In genomic region chr14:72888202-72888601, GRCh38 we compare ENCODE assay signal across 27 cellular contexts. TPM values are rescaled to one million over a fixed set of nuclear protein-coding genes. Genes with fewer than 3 reads are reported as not detected.
A peak's percentile ranks its signal among the peaks of the same experiment; 100 is the strongest.
DNase-seq lines count a peak whose midpoint lies in the region; ATAC-seq and TF ChIP-seq lines count a peak whose summit lies in the region.
"Had no signal": no experiment of that assay in that cellular context is flagged by ENCODE, and none has a peak within 500 bp of the region (broad histone marks: within the 10 kb centered on the region; RNA-seq: fewer than 3 reads in every experiment).

No MANE protein-coding gene starts in this region.

- no peak overlapping the region for H3K9ac ChIP-seq in BLaER1 treated with 17β-estradiol and CSF1 and Interleukin-3, amounts not matched to agents 10 nM and 100 nM
- H3K9ac ChIP-seq in H9 (ENCODE audit: extremely low read depth, insufficient read length, low read length), result no peak overlapping the region

- H3K36me3 ChIP-seq in BLaER1 treated with 17β-estradiol and CSF1 and Interleukin-3, amounts not matched to agents 10 nM and 100 nM, result no peaks in the 10 kb centered on the region
- H3K36me3 ChIP-seq: vagina had no signal

- H3K4me3 ChIP-seq in BLaER1 treated with 17β-estradiol and CSF1 and Interleukin-3, amounts not matched to agents 10 nM and 100 nM, result no peak overlapping the region
- H3K4me3 ChIP-seq: dorsolateral prefrontal cortex, K562, PC-9, vagina had no signal

- H3K79me1 ChIP-seq in H9 (ENCODE audit: insufficient read depth, low read depth, low read length, poor library complexity, severe bottlenecking), result no peaks in the 10 kb centered on the region

- H3T11ph ChIP-seq in H9 (ENCODE audit: low read length), result no peak overlapping the region

- no peak for ATAC-seq in activated T-cell treated with anti-CD3 and anti-CD28 coated beads, Interleukin-2, amount 50 U/mL, for 4 hours
- ATAC-seq: K562; stimulated activated naive CD8-positive, alpha-beta T cell treated with anti-CD3 and anti-CD28 coated beads, Interleukin-15, amount 100 ng/mL, for 72 hours had no signal

- H3K27ac Mint-ChIP-seq in H9, result peak overlapping the region in 1 of 3 experiments; percentile 45; a peak in 1 of 7 replicates
- H3K27ac Mint-ChIP-seq: activated T-cell treated with anti-CD3 and anti-CD28 coated beads, Interleukin-2, amount 50 U/mL, for 24 hours; CD4-positive, alpha-beta T cell; stimulated activated naive CD8-positive, alpha-beta T cell treated with anti-CD3 and anti-CD28 coated beads, Interleukin-15, amount 100 ng/mL, for 72 hours had no signal

- no peak overlapping the region for H4K8ac ChIP-seq in H9 (replicated peaks; ENCODE audit: insufficient read length, low read depth, low read length)

- H3K14ac ChIP-seq in H9 (ENCODE audit: insufficient read depth, low read length), result no peak overlapping the region

- no peak overlapping the region; a peak in 1 of 5 replicates for H3K4me3 Mint-ChIP-seq in H9
- H3K4me3 Mint-ChIP-seq in activated T-cell treated with anti-CD3 and anti-CD28 coated beads, Interleukin-2, amount 50 U/mL, for 4 hours, result no peak overlapping the region
- H3K4me3 Mint-ChIP-seq: activated T-cell treated with anti-CD3 and anti-CD28 coated beads, Interleukin-2, amount 50 U/mL, for 24 hours; CD4-positive, alpha-beta T cell; stimulated activated naive CD8-positive, alpha-beta T cell treated with anti-CD3 and anti-CD28 coated beads, Interleukin-15, amount 100 ng/mL, for 72 hours had no signal

- H4K5ac ChIP-seq in H9 (ENCODE audit: insufficient read length, low read depth, low read length), result no peak overlapping the region

- H3K9me3 ChIP-seq in BLaER1 treated with 17β-estradiol and CSF1 and Interleukin-3, amounts not matched to agents 10 nM and 100 nM (replicated peaks in 1 of 11), result no peaks in the 10 kb centered on the region
- H3K9me3 ChIP-seq in H9 (ENCODE audit: control insufficient read depth, low read depth, low read length), result peaks cover 6% of the 10 kb centered on the region
- H3K9me3 ChIP-seq: vagina had no signal

- no peak overlapping the region for H3K27ac ChIP-seq in BLaER1 treated with 17β-estradiol and CSF1 and Interleukin-3, amounts not matched to agents 10 nM and 100 nM
- no peak overlapping the region for H3K27ac ChIP-seq in H9 (ENCODE audit: insufficient read length, low read depth, low read length)
- H3K27ac ChIP-seq: dorsolateral prefrontal cortex, PC-9, vagina had no signal

- H3K4me1 ChIP-seq in BLaER1 treated with 17β-estradiol and CSF1 and Interleukin-3, amounts not matched to agents 10 nM and 100 nM, result peaks cover 13 to 39% (median 28%) of the 10 kb centered on the region in 10 experiments
- peaks cover 17% of the 10 kb centered on the region for H3K4me1 ChIP-seq in H9 (ENCODE audit: insufficient read depth, low read length)

- H3K4ac ChIP-seq in H9 (ENCODE audit: low read depth, low read length), result no peak overlapping the region

- no peaks in the 10 kb centered on the region for H3K79me2 ChIP-seq in H9 (ENCODE audit: insufficient read depth, low read length)

- no peak for DNase-seq in H9
- DNase-seq in NCI-H526 treated with DMSO at 0.1 percent for 48 hours (lab: John Stamatoyannopoulos, UW), result peak; percentile 65
- peak; percentile 95 for DNase-seq in left kidney (ENCODE audit: low read depth, low spot score)
- DNase-seq in stimulated activated CD4-positive, alpha-beta T cell treated with anti-CD3 and anti-CD28 coated beads, Interleukin-4, amount 100 ng/mL, for 1 hour, result no peak
- no peak for DNase-seq in activated T-cell treated with anti-CD3 and anti-CD28 coated beads, Interleukin-2, amount 50 U/mL, for 4 hours
- DNase-seq in NCI-H128 (lab: John Stamatoyannopoulos, UW; ENCODE audit: unreplicated experiment), result no peak
- DNase-seq in AG08395 (ENCODE audit: low spot score), result no peak
- DNase-seq: activated CD4-positive, alpha-beta T cell treated with anti-CD3 and anti-CD28 coated beads for 48 hours; activated CD8-positive, alpha-beta memory T cell treated with anti-CD3 and anti-CD28 coated beads for 24 hours; activated gamma-delta T cell treated with Interleukin-2 at 50 U/mL for 16 hours; activated T-cell treated with anti-CD3 and anti-CD28 coated beads, Interleukin-2, amount 50 U/mL, for 24 hours; CD4-positive, alpha-beta T cell; cerebellar nuclear complex; dorsolateral prefrontal cortex; islet precursor cell; NCI-H1436; NCI-H2107; NCI-H510A; NK-92 treated with Interleukin-12 subunit alpha and Interleukin-12 subunit beta, amount 100 ng/mL, for 24 hours; PC-9; posterior cingulate gyrus; SHP77; stimulated activated naive CD8-positive, alpha-beta T cell treated with anti-CD3 and anti-CD28 coated beads, Interleukin-15, amount 100 ng/mL, for 72 hours had no signal

- H2AFZ ChIP-seq in H9 (ENCODE audit: low read length), result no peak overlapping the region
- H2AFZ ChIP-seq: PC-9 had no signal

- H3K27me3 Mint-ChIP-seq in H9 (ENCODE audit: low read depth), result peaks cover 47% of the 10 kb centered on the region
- peaks cover 31% of the 10 kb centered on the region for H3K27me3 Mint-ChIP-seq in activated T-cell treated with anti-CD3 and anti-CD28 coated beads, Interleukin-2, amount 50 U/mL, for 4 hours (ENCODE audit: low read depth)

- H4K20me1 ChIP-seq in BLaER1 treated with 17β-estradiol and CSF1 and Interleukin-3, amounts not matched to agents 10 nM and 100 nM, result peaks cover 0 to 23% (median 14%) of the 10 kb centered on the region in 11 experiments; a peak in 15 of 22 replicates
- H4K20me1 ChIP-seq in H9 (ENCODE audit: control insufficient read depth, insufficient read depth, insufficient read length), result no peaks in the 10 kb centered on the region

- H2BK12ac ChIP-seq in H9 (ENCODE audit: insufficient read length, low read depth, low read length), result peak overlapping the region; percentile 72

- peaks cover 55 to 61% of the 10 kb centered on the region in 2 experiments for H3K4me1 Mint-ChIP-seq in H9
- H3K4me1 Mint-ChIP-seq in activated T-cell treated with anti-CD3 and anti-CD28 coated beads, Interleukin-2, amount 50 U/mL, for 4 hours (ENCODE audit: low read depth), result peaks cover 13% of the 10 kb centered on the region

- H3K9me3 Mint-ChIP-seq in H9, result peaks cover 8 to 9% of the 10 kb centered on the region in 2 experiments
- no peaks in the 10 kb centered on the region for H3K9me3 Mint-ChIP-seq in activated T-cell treated with anti-CD3 and anti-CD28 coated beads, Interleukin-2, amount 50 U/mL, for 4 hours
- H3K9me3 Mint-ChIP-seq: activated T-cell treated with anti-CD3 and anti-CD28 coated beads, Interleukin-2, amount 50 U/mL, for 24 hours; CD4-positive, alpha-beta T cell had no signal

- H3K36me3 Mint-ChIP-seq in H9 (ENCODE audit: insufficient read depth in 1 of 3, low read depth in 3 of 3), result peaks cover 0 to 6% (median 3%) of the 10 kb centered on the region in 3 experiments; a peak in 3 of 7 replicates
- peaks cover 2% of the 10 kb centered on the region for H3K36me3 Mint-ChIP-seq in activated T-cell treated with anti-CD3 and anti-CD28 coated beads, Interleukin-2, amount 50 U/mL, for 4 hours (ENCODE audit: insufficient read depth)

- no peak overlapping the region for H2BK20ac ChIP-seq in H9 (ENCODE audit: low read depth, low read length, poor library complexity, severe bottlenecking)

- H2BK5ac ChIP-seq in H9 (ENCODE audit: insufficient read length, low read length), result no peak overlapping the region

- no peak overlapping the region for H3K56ac ChIP-seq in H9 (ENCODE audit: insufficient read length, low read depth, low read length)

- H3K4me2 ChIP-seq in BLaER1 treated with 17β-estradiol and CSF1 and Interleukin-3, amounts not matched to agents 10 nM and 100 nM, result peak overlapping the region in 10 of 11 experiments; percentile 11 to 51 (median 31); a peak in 19 of 22 replicates
- H3K4me2 ChIP-seq in H9 (ENCODE audit: insufficient read depth, insufficient read length, low read length), result no peak overlapping the region
- H3K4me2 ChIP-seq: PC-9 had no signal

- no peak overlapping the region for H4K91ac ChIP-seq in H9 (ENCODE audit: insufficient read length, low read depth, low read length)

- peaks cover 49 to 62% (median 53%) of the 10 kb centered on the region in 11 experiments for H3K27me3 ChIP-seq in BLaER1 treated with 17β-estradiol and CSF1 and Interleukin-3, amounts not matched to agents 10 nM and 100 nM
- peaks cover 28% of the 10 kb centered on the region for H3K27me3 ChIP-seq in H9 (ENCODE audit: insufficient read depth, low read length)
- H3K27me3 ChIP-seq: vagina had no signal

- no peak for TF ChIP-seq CTCF in H9 (conservative IDR thresholded peaks at IDR 0.05)

- peaks cover 13% of the 10 kb centered on the region for H3K23me2 ChIP-seq in H9 (ENCODE audit: insufficient read length, low read depth, low read length, poor library complexity, severe bottlenecking)

- no CpG with 5 or more reads among the region's 2 CpGs for WGBS in H9 (ENCODE audit: extremely low coverage, insufficient read length, low lambda C conversion rate)

- no peak overlapping the region for H2BK15ac ChIP-seq in H9 (ENCODE audit: low read depth, low read length)

- H2BK120ac ChIP-seq in H9 (ENCODE audit: low read depth, low read length, poor library complexity, severe bottlenecking), result no peak overlapping the region

- H2AK5ac ChIP-seq in H9 (ENCODE audit: insufficient read length, low read length), result no peak overlapping the region

- peak overlapping the region; percentile 62 for H3K18ac ChIP-seq in H9 (ENCODE audit: insufficient read length, low read depth, low read length)

- no peak overlapping the region for H3K23ac ChIP-seq in H9 (ENCODE audit: insufficient read length, low read depth, low read length)

RNA-seq across cellular contexts. Expression of gene DPF3, which starts 5.7 kb away (rescaled TPM):
- not detected in 2 replicates for total RNA-seq in H9 (2021)
- under 1 TPM; 0.48 to 0.95 (median 0.71) TPM for total RNA-seq in activated T-cell treated with anti-CD3 and anti-CD28 coated beads, Interleukin-2, amount 50 U/mL, for 4 hours
- total RNA-seq: G401, PC-9, vagina had no signal

RNA-seq across cellular contexts. Expression of gene DCAF4, which starts 38.1 kb away (rescaled TPM):
- total RNA-seq in H9 (2021), result 30.2 and 32.0 TPM in 2 replicates
- 10 to 100 TPM; 29.7 to 39.2 (median 34.0) TPM for total RNA-seq in activated T-cell treated with anti-CD3 and anti-CD28 coated beads, Interleukin-2, amount 50 U/mL, for 4 hours

Comparison
In these comparisons a context has a peak if more than half of its experiments do, and no peak if none do; other contexts are left out.
1. DNase-seq: peak in NCI-H526 treated with DMSO at 0.1 percent for 48 hours (single experiment) and left kidney (single experiment); none in H9 (single experiment), stimulated activated CD4-positive, alpha-beta T cell treated with anti-CD3 and anti-CD28 coated beads, Interleukin-4, amount 100 ng/mL, for 1 hour (single experiment), activated T-cell treated with anti-CD3 and anti-CD28 coated beads, Interleukin-2, amount 50 U/mL, for 4 hours (single experiment), NCI-H128 (single experiment) and AG08395 (single experiment).